Comparison of ENCODE assay signal across 1 cellular context in the genomic region with DNA sequence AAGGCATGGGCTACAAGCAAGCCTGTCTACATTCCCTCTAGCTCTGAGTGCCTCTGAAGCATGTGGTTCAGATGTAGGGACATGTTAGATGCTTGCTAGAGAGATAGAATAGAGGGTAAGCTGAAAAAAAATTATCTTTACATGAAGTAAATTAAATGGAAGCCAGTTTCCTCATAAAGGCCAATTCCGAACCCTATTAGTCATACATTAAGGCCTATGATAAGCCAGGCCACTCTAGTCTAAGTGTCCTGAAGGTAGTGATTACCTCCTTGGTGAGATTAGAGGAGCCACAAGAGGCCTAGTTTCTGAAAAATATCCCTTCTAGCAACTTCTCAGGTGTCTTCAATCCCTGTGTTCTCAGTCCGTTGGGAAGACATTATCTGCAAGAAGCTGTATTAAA.
TF ChIP-seq lines count a peak whose summit lies in the region.

No MANE protein-coding gene starts in this region.

TF ChIP-seq in GM23338, 12 proteins besides CTCF, POLR2A, EP300 and RAD21 (continued from another document):
- TF ChIP-seq, protein P1, sequence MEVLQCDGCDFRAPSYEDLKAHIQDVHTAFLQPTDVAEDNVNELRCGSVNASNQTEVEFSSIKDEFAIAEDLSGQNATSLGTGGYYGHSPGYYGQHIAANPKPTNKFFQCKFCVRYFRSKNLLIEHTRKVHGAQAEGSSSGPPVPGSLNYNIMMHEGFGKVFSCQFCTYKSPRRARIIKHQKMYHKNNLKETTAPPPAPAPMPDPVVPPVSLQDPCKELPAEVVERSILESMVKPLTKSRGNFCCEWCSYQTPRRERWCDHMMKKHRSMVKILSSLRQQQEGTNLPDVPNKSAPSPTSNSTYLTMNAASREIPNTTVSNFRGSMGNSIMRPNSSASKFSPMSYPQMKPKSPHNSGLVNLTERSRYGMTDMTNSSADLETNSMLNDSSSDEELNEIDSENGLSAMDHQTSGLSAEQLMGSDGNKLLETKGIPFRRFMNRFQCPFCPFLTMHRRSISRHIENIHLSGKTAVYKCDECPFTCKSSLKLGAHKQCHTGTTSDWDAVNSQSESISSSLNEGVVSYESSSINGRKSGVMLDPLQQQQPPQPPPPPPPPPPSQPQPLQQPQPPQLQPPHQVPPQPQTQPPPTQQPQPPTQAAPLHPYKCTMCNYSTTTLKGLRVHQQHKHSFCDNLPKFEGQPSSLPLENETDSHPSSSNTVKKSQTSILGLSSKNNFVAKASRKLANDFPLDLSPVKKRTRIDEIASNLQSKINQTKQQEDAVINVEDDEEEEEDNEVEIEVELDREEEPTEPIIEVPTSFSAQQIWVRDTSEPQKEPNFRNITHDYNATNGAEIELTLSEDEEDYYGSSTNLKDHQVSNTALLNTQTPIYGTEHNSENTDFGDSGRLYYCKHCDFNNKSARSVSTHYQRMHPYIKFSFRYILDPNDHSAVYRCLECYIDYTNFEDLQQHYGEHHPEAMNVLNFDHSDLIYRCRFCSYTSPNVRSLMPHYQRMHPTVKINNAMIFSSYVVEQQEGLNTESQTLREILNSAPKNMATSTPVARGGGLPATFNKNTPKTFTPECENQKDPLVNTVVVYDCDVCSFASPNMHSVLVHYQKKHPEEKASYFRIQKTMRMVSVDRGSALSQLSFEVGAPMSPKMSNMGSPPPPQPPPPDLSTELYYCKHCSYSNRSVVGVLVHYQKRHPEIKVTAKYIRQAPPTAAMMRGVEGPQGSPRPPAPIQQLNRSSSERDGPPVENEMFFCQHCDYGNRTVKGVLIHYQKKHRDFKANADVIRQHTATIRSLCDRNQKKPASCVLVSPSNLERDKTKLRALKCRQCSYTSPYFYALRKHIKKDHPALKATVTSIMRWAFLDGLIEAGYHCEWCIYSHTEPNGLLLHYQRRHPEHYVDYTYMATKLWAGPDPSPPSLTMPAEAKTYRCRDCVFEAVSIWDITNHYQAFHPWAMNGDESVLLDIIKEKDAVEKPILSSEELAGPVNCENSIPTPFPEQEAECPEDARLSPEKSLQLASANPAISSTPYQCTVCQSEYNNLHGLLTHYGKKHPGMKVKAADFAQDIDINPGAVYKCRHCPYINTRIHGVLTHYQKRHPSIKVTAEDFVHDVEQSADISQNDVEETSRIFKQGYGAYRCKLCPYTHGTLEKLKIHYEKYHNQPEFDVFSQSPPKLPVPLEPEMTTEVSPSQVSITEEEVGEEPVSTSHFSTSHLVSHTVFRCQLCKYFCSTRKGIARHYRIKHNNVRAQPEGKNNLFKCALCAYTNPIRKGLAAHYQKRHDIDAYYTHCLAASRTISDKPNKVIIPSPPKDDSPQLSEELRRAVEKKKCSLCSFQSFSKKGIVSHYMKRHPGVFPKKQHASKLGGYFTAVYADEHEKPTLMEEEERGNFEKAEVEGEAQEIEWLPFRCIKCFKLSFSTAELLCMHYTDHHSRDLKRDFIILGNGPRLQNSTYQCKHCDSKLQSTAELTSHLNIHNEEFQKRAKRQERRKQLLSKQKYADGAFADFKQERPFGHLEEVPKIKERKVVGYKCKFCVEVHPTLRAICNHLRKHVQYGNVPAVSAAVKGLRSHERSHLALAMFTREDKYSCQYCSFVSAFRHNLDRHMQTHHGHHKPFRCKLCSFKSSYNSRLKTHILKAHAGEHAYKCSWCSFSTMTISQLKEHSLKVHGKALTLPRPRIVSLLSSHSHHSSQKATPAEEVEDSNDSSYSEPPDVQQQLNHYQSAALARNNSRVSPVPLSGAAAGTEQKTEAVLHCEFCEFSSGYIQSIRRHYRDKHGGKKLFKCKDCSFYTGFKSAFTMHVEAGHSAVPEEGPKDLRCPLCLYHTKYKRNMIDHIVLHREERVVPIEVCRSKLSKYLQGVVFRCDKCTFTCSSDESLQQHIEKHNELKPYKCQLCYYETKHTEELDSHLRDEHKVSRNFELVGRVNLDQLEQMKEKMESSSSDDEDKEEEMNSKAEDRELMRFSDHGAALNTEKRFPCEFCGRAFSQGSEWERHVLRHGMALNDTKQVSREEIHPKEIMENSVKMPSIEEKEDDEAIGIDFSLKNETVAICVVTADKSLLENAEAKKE (CRISPR knock-in tag; IDR thresholded peaks at IDR 0.05) = no peak
- TF ChIP-seq ZNF331 (CRISPR knock-in tag; IDR thresholded peaks at IDR 0.05; ENCODE audit: low read depth) (no peak), EZH2phosphoT487 (IDR thresholded peaks at IDR 0.05; ENCODE audit: unreplicated experiment) (no peak), NANOG (IDR thresholded peaks at IDR 0.05; ENCODE audit: borderline replicate concordance) (no peak), CREB1 (CRISPR knock-in tag; IDR thresholded peaks at IDR 0.05; ENCODE audit: low read depth) (no peak), EZH2 (IDR thresholded peaks at IDR 0.05; ENCODE audit: low read depth, unreplicated experiment) (no peak), ZNF114 (CRISPR knock-in tag; IDR thresholded peaks at IDR 0.05) (no peak)
- TF ChIP-seq, protein P2, sequence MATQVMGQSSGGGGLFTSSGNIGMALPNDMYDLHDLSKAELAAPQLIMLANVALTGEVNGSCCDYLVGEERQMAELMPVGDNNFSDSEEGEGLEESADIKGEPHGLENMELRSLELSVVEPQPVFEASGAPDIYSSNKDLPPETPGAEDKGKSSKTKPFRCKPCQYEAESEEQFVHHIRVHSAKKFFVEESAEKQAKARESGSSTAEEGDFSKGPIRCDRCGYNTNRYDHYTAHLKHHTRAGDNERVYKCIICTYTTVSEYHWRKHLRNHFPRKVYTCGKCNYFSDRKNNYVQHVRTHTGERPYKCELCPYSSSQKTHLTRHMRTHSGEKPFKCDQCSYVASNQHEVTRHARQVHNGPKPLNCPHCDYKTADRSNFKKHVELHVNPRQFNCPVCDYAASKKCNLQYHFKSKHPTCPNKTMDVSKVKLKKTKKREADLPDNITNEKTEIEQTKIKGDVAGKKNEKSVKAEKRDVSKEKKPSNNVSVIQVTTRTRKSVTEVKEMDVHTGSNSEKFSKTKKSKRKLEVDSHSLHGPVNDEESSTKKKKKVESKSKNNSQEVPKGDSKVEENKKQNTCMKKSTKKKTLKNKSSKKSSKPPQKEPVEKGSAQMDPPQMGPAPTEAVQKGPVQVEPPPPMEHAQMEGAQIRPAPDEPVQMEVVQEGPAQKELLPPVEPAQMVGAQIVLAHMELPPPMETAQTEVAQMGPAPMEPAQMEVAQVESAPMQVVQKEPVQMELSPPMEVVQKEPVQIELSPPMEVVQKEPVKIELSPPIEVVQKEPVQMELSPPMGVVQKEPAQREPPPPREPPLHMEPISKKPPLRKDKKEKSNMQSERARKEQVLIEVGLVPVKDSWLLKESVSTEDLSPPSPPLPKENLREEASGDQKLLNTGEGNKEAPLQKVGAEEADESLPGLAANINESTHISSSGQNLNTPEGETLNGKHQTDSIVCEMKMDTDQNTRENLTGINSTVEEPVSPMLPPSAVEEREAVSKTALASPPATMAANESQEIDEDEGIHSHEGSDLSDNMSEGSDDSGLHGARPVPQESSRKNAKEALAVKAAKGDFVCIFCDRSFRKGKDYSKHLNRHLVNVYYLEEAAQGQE (IDR thresholded peaks at IDR 0.05; ENCODE audit: unreplicated experiment) = no peak
- TF ChIP-seq, protein P3, sequence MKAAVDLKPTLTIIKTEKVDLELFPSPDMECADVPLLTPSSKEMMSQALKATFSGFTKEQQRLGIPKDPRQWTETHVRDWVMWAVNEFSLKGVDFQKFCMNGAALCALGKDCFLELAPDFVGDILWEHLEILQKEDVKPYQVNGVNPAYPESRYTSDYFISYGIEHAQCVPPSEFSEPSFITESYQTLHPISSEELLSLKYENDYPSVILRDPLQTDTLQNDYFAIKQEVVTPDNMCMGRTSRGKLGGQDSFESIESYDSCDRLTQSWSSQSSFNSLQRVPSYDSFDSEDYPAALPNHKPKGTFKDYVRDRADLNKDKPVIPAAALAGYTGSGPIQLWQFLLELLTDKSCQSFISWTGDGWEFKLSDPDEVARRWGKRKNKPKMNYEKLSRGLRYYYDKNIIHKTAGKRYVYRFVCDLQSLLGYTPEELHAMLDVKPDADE (IDR thresholded peaks at IDR 0.05) = no peak
